ENCODE assay signal across 1 cellular context in genomic region chr5:91176288-91177016, GRCh38.
TF ChIP-seq lines count a peak whose summit lies in the region.

No MANE protein-coding gene starts in this region.

TF ChIP-seq in IMR-90, 13 proteins besides CTCF, POLR2A, EP300 and RAD21 (continued from another document):
- no peak for TF ChIP-seq MXI1 (IDR thresholded peaks at IDR 0.05; ENCODE audit: borderline replicate concordance, low read depth, low read length)
